ENCODE assay signal across 9 cellular contexts in genomic region chr16:1884155-1884760, GRCh38. TPM values are rescaled to one million over a fixed set of nuclear protein-coding genes. Genes with fewer than 3 reads are reported as not detected.
DNase-seq lines count a peak whose midpoint lies in the region; ATAC-seq and TF ChIP-seq lines count a peak whose summit lies in the region.
"Had no signal": no experiment of that assay in that cellular context is flagged by ENCODE, and none has a peak within 500 bp of the region (broad histone marks: within the 10 kb centered on the region; RNA-seq: fewer than 3 reads in every experiment).

No MANE protein-coding gene starts in this region.

- no peaks in the 10 kb centered on the region; the same call in 1 of the 2 replicates for H3K27me3 ChIP-seq in BE2C
- no peaks in the 10 kb centered on the region for H3K27me3 ChIP-seq in RWPE2 (ENCODE audit: insufficient read depth, poor library complexity, severe bottlenecking)
- H3K27me3 ChIP-seq in Peyer's patch = no peaks in the 10 kb centered on the region

- H3K4me3 ChIP-seq in BE2C (ENCODE audit: low read depth, low read length) = no peak overlapping the region
- H3K4me3 ChIP-seq in HFF-Myc (replicated peaks; ENCODE audit: low read depth, low read length) = no peak overlapping the region
- H3K4me3 ChIP-seq in RWPE2 (ENCODE audit: severe bottlenecking) = no peak overlapping the region
- H3K4me3 ChIP-seq in foreskin fibroblast (ENCODE audit: low read depth in 1 of 2, low read length in 2 of 2) = no peak overlapping the region
- H3K4me3 ChIP-seq in Peyer's patch = no peak overlapping the region

- H3K27ac ChIP-seq in RWPE2 (ENCODE audit: poor library complexity, severe bottlenecking) (no peak overlapping the region), Peyer's patch (no peak overlapping the region)

- no peaks in the 10 kb centered on the region for H3K36me3 ChIP-seq in BE2C
- no peaks in the 10 kb centered on the region for H3K36me3 ChIP-seq in RWPE2 (ENCODE audit: low read depth)
- no peaks in the 10 kb centered on the region for H3K36me3 ChIP-seq in Peyer's patch

- in situ Hi-C loops in GM13976 (cut with MboI; ENCODE audit: low sequenced_read_pairs, unreplicated experiment) = no loop called here

- H3K9me3 ChIP-seq in BE2C (no peaks in the 10 kb centered on the region), RWPE2 (ENCODE audit: severe bottlenecking) (no peaks in the 10 kb centered on the region), Peyer's patch (no peaks in the 10 kb centered on the region)

- ATAC-seq in RWPE2 (ENCODE audit: low read depth) = no peak
- no peak for ATAC-seq in GM19023 (IDR thresholded peaks at IDR 0.05; ENCODE audit: unreplicated experiment)

- no peak for TF ChIP-seq POLR2A in Peyer's patch (IDR thresholded peaks at IDR 0.05)

- TF ChIP-seq CTCF in BE2C (IDR thresholded peaks at IDR 0.05; ENCODE audit: low read depth, low read length) = peak; percentile 52
- peak; percentile 19 for TF ChIP-seq CTCF in HFF-Myc (IDR thresholded peaks at IDR 0.05; ENCODE audit: low read depth, low read length, missing control alignments)
- peak; percentile 15 for TF ChIP-seq CTCF in RWPE2 (IDR thresholded peaks at IDR 0.05; ENCODE audit: poor library complexity, severe bottlenecking)
- peak; percentile 5 for TF ChIP-seq CTCF in foreskin fibroblast (IDR thresholded peaks at IDR 0.05; ENCODE audit: low read depth, low read length)
- TF ChIP-seq CTCF in Peyer's patch (IDR thresholded peaks at IDR 0.05) = peak in 3 of 6 experiments; percentile 56 to 73 (median 64)
- TF ChIP-seq CTCF in GM13976 (IDR thresholded peaks at IDR 0.05; ENCODE audit: borderline replicate concordance, control extremely low read depth, extremely low read depth, insufficient read depth, missing control alignments) = no peak

- H3K4me1 ChIP-seq in BE2C (no peaks in the 10 kb centered on the region; the same call in 1 of the 2 replicates), RWPE2 (ENCODE audit: insufficient read depth, poor library complexity, severe bottlenecking) (no peaks in the 10 kb centered on the region), Peyer's patch (no peaks in the 10 kb centered on the region)

- peak; percentile 15 for DNase-seq in BE2C
- DNase-seq in HFF-Myc (ENCODE audit: extremely low read depth, low read depth) = no peak
- DNase-seq in RWPE2 (ENCODE audit: low spot score) = no peak
- DNase-seq in foreskin fibroblast = peak; percentile 14 to 43
- no peak for DNase-seq in Peyer's patch
- no peak for DNase-seq in stimulated activated CD4-positive, alpha-beta T cell treated with anti-CD3 and anti-CD28 coated beads, Interleukin-2, amount 100 ng/mL, for 48 hours
- DNase-seq in GM13976 (ENCODE audit: low spot score) = no peak
- DNase-seq: NCI-H1092 treated with DMSO at 0.1 percent for 48 hours had no signal

RNA-seq across cellular contexts. Expression of gene MEIOB, which starts 12.3 kb away (rescaled TPM):
- not detected for polyA plus RNA-seq in BE2C (2012; ENCODE audit: insufficient read depth, insufficient read length, low read depth)
- not detected for total RNA-seq in Peyer's patch

RNA-seq across cellular contexts. Expression of gene HS3ST6, which starts 34.0 kb away (rescaled TPM):
- polyA plus RNA-seq in BE2C (2012; ENCODE audit: insufficient read depth, insufficient read length, low read depth) = not detected
- total RNA-seq in Peyer's patch = not detected

RNA-seq across cellular contexts. Expression of gene FAHD1, which starts 57.3 kb away (rescaled TPM):
- polyA plus RNA-seq in BE2C (2012; ENCODE audit: insufficient read depth, insufficient read length, low read depth) = 123 TPM
- total RNA-seq in Peyer's patch = 100 to 1,000 TPM; 107 to 188 (median 152) TPM

RNA-seq across cellular contexts. Expression of gene HAGH, which starts 57.6 kb away (rescaled TPM):
- 69.6 TPM for polyA plus RNA-seq in BE2C (2012; ENCODE audit: insufficient read depth, insufficient read length, low read depth)
- total RNA-seq in Peyer's patch = 100 to 1,000 TPM; 105 to 187 (median 155) TPM

RNA-seq across cellular contexts. Expression of gene MSRB1, which starts 58.7 kb away (rescaled TPM):
- polyA plus RNA-seq in BE2C (2012; ENCODE audit: insufficient read depth, insufficient read length, low read depth) = 30.4 TPM
- 10 to 100 TPM; 17.3 to 46.6 (median 38.3) TPM for total RNA-seq in Peyer's patch

Comparison
In these comparisons a context has a peak if more than half of its experiments do, and no peak if none do; other contexts are left out.
1. DNase-seq: peak in BE2C (single experiment) and foreskin fibroblast (2 of 2); none in HFF-Myc (single experiment), RWPE2 (single experiment), Peyer's patch (0 of 3), stimulated activated CD4-positive, alpha-beta T cell treated with anti-CD3 and anti-CD28 coated beads, Interleukin-2, amount 100 ng/mL, for 48 hours (0 of 2) and GM13976 (single experiment).